11 cellular contexts compared by ENCODE assay signal in the genomic region with DNA sequence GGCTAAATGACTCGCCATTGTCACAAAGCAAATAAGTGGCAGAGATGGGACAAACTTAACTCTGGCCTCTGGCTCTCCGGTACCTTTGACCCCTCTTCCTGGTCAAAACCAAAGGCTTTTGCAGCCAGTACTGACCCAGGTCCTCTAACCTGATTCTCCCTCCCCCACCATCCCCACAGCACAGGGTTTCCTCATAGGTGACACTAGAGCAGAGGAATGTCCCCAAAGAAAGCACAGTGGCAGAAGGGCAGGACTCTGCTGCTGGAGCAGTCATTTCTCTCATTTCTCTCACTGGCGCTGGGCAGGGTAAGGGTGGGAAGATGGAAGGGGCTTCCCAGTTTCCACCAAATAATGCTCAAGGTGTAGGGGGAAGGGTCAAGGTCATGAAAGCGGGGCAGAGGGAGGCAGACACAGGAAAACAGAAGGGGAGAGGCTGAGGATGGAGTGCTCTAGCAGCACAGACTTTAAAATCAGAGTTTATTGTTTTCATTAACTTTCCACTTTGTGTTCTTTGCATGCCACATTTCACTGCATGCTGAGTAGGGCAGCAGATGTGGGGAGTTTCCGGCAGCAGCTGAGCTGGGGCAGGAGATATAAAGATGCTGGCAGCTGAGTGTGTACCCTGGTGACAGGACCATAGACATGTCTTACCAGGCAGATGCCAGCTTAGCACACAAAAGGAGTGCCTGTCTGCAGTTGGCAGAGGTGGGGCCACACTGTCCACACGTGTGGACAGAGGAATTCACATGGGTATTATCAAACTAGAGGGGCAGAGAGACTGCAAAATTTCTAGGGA.
"Had no signal": no experiment of that assay in that cellular context is flagged by ENCODE, and none has a peak within 500 bp of the region (broad histone marks: within the 10 kb centered on the region; RNA-seq: fewer than 3 reads in every experiment).

No MANE protein-coding gene starts in this region.

- H3K27me3 Mint-ChIP-seq: activated CD8-positive, alpha-beta memory T cell treated with anti-CD3 and anti-CD28 coated beads, Interleukin-2, amount 10 ng/mL, durations not matched to agents 7 days and 5 days had no signal

- H3K4me3 Mint-ChIP-seq: activated CD8-positive, alpha-beta memory T cell treated with anti-CD3 and anti-CD28 coated beads, Interleukin-2, amount 10 ng/mL, durations not matched to agents 7 days and 5 days; activated naive CD8-positive, alpha-beta T cell treated with anti-CD3 and anti-CD28 coated beads for 36 hours; activated T-cell treated with anti-CD3 and anti-CD28 coated beads, Interleukin-2, amount 50 U/mL, for 4 hours; memory B cell had no signal

- H3K27ac Mint-ChIP-seq: activated CD8-positive, alpha-beta memory T cell treated with anti-CD3 and anti-CD28 coated beads, Interleukin-2, amount 10 ng/mL, durations not matched to agents 7 days and 5 days; activated naive CD8-positive, alpha-beta T cell treated with anti-CD3 and anti-CD28 coated beads for 36 hours; memory B cell had no signal

- ATAC-seq: activated CD8-positive, alpha-beta memory T cell treated with anti-CD3 and anti-CD28 coated beads, Interleukin-2, amount 10 ng/mL, durations not matched to agents 7 days and 5 days; activated T-cell treated with anti-CD3 and anti-CD28 coated beads, Interleukin-2, amount 50 U/mL, for 4 hours; stimulated activated naive CD8-positive, alpha-beta T cell treated with anti-CD3 and anti-CD28 coated beads, Interleukin-15, Interleukin-2, amounts not matched to agents 100 U/mL and 50 U/mL, for 24 hours; upper lobe of right lung had no signal

- DNase-seq: activated CD4-positive, alpha-beta T cell treated with anti-CD3 and anti-CD28 coated beads, Interleukin-2, amount 50 U/mL, for 48 hours; activated CD4-positive, CD25-positive, alpha-beta regulatory T cell; activated CD8-positive, alpha-beta memory T cell treated with anti-CD3 and anti-CD28 coated beads, Interleukin-2, amount 10 ng/mL, durations not matched to agents 7 days and 5 days; activated gamma-delta T cell; activated naive CD8-positive, alpha-beta T cell treated with anti-CD3 and anti-CD28 coated beads for 36 hours; activated T-cell treated with anti-CD3 and anti-CD28 coated beads, Interleukin-2, amount 50 U/mL, for 4 hours; left ventricle myocardium inferior; stimulated activated CD4-positive, alpha-beta T cell treated with anti-CD3 and anti-CD28 coated beads, Interleukin-2, amount 100 ng/mL, for 48 hours; stimulated activated naive CD8-positive, alpha-beta T cell treated with anti-CD3 and anti-CD28 coated beads, Interleukin-15, Interleukin-2, amounts not matched to agents 100 U/mL and 50 U/mL, for 24 hours; upper lobe of right lung had no signal

- H3K36me3 Mint-ChIP-seq: activated CD8-positive, alpha-beta memory T cell treated with anti-CD3 and anti-CD28 coated beads, Interleukin-2, amount 10 ng/mL, durations not matched to agents 7 days and 5 days; activated naive CD8-positive, alpha-beta T cell treated with anti-CD3 and anti-CD28 coated beads for 36 hours; memory B cell had no signal

- H3K9me3 Mint-ChIP-seq: activated T-cell treated with anti-CD3 and anti-CD28 coated beads, Interleukin-2, amount 50 U/mL, for 4 hours had no signal
